In genomic region chr10:80207768-80208385, GRCh38 we compare ENCODE assay signal across 1 cellular context.
TF ChIP-seq lines count a peak whose summit lies in the region.

No MANE protein-coding gene starts in this region.

TF ChIP-seq in K562, 482 proteins besides CTCF, POLR2A, EP300 and RAD21:
- TF ChIP-seq NRF1 (conservative IDR thresholded peaks at IDR 0.05 in 1 of 2, IDR thresholded peaks at IDR 0.05 in 1 of 2): peak in 1 of 2 experiments; percentile 7; a peak in 2 of 4 replicates
- TF ChIP-seq, protein P1, sequence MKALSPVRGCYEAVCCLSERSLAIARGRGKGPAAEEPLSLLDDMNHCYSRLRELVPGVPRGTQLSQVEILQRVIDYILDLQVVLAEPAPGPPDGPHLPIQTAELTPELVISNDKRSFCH (CRISPR knock-in tag; IDR thresholded peaks at IDR 0.05): no peak
- TF ChIP-seq, protein P1 (tag; IDR thresholded peaks at IDR 0.05): no peak
- TF ChIP-seq RBFOX2 (IDR thresholded peaks at IDR 0.05; ENCODE audit: low read depth, low read length): 0 out of 2 replicates have a peak, but pooled peaks have one; percentile 1
- no peak for TF ChIP-seq SNIP1 (IDR thresholded peaks at IDR 0.05; ENCODE audit: low read depth)
